Comparison of ENCODE assay signal across 16 cellular contexts in the genomic region with DNA sequence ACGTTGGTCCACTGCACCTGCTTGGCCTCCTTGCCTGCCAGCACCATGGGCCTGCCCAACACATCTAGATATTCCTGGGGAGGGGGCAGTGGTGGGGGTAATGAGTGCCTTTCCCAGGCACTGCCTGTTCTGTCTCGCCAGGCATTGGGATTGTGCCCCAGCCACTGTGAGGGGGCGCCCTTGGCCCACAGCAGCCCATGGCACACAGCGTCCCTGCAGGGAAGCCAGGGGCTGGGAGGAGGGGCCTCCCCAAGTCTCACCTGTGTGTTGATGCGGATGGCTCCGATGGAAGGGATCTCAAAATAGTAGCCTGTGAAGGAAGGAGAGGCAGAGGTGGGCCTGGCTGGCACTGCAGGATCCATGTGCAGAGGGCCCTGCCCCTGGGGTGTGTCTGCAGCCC. TPM values are rescaled to one million over a fixed set of nuclear protein-coding genes. Genes with fewer than 3 reads are reported as not detected.
DNase-seq lines count a peak whose midpoint lies in the region; ATAC-seq, FAIRE-seq and TF ChIP-seq lines count a peak whose summit lies in the region.
"Had no signal": no experiment of that assay in that cellular context is flagged by ENCODE, and none has a peak within 500 bp of the region (broad histone marks: within the 10 kb centered on the region; RNA-seq: fewer than 3 reads in every experiment).

No MANE protein-coding gene starts in this region.

- H3K4me2 ChIP-seq in GM23338: no peak overlapping the region
- no peak overlapping the region for H3K4me2 ChIP-seq in HCT116 (ENCODE audit: low read length)
- no peak overlapping the region for H3K4me2 ChIP-seq in H1 (ENCODE audit: insufficient read depth in 1 of 2, low read depth in 2 of 2, low read length in 2 of 2)
- no peak overlapping the region for H3K4me2 ChIP-seq in mesenchymal stem cell (ENCODE audit: low read length, poor library complexity, severe bottlenecking)

- no peaks in the 10 kb centered on the region for H3F3A ChIP-seq in GM23338 (replicated peaks; ENCODE audit: low read depth)

- RAD21 ChIA-PET in HCT116 (lab: Charles Lee; ENCODE audit: low non-redundant PET in 1 of 2, low total read pairs in 2 of 2, uncharacterized antibody in 2 of 2, unreplicated experiment in 2 of 2): no interaction called here

- no peak overlapping the region for H3K56ac ChIP-seq in H1 (replicated peaks; ENCODE audit: insufficient read length, low read depth, low read length)

- H2BK12ac ChIP-seq in H1 (ENCODE audit: low read depth, low read length): no peak overlapping the region
- H2BK12ac ChIP-seq in mesenchymal stem cell (ENCODE audit: low read length in 2 of 2): no peak overlapping the region

- no peak overlapping the region; the same call in 1 of the 2 replicates for H2BK5ac ChIP-seq in H1 (ENCODE audit: low read depth, low read length)
- H2BK5ac ChIP-seq in mesenchymal stem cell (ENCODE audit: low read depth, low read length, poor library complexity, severe bottlenecking): no peak overlapping the region

- no peak overlapping the region for H2AFZ ChIP-seq in GM23338
- H2AFZ ChIP-seq in HCT116 (ENCODE audit: low read depth, low read length, poor library complexity, severe bottlenecking): no peak overlapping the region
- H2AFZ ChIP-seq in H1 (ENCODE audit: low read length): no peak overlapping the region
- H2AFZ ChIP-seq in mesenchymal stem cell (ENCODE audit: low read depth, low read length): peak overlapping the region; percentile 7

- TF ChIP-seq CTCF in GM23338 (conservative IDR thresholded peaks at IDR 0.05; ENCODE audit: low read depth in 2 of 2) (peak; percentile 32 to 65; a peak in 3 of 4 replicates), HCT116 (IDR thresholded peaks at IDR 0.05 in 2 of 3, conservative IDR thresholded peaks at IDR 0.05 in 1 of 3; ENCODE audit: borderline replicate concordance in 1 of 3, insufficient read depth in 1 of 3, low read depth in 2 of 3, low read length in 2 of 3) (0 out of 6 replicates have a peak, but pooled peaks of 1 of the 3 experiments have one; percentile 9), H1 (IDR thresholded peaks at IDR 0.05; ENCODE audit: control extremely low read depth in 1 of 3, insufficient read depth in 1 of 3, low read depth in 1 of 3, low read length in 3 of 3) (peak in 2 of 3 experiments; percentile 30 to 45; a peak in 2 of 4 replicates), stomach (IDR thresholded peaks at IDR 0.05) (no peak)

- no peaks in the 10 kb centered on the region for H3K79me1 ChIP-seq in H1 (ENCODE audit: low read depth, low read length)
- no peaks in the 10 kb centered on the region for H3K79me1 ChIP-seq in mesenchymal stem cell (replicated peaks; ENCODE audit: low read length, poor library complexity, severe bottlenecking)

- H3K9me3 ChIP-seq in HCT116 (ENCODE audit: control insufficient read depth in 1 of 2, insufficient read depth in 1 of 2, low read depth in 1 of 2, low read length in 2 of 2): no peaks in the 10 kb centered on the region
- H3K9me3 ChIP-seq in H1 (ENCODE audit: insufficient read depth in 2 of 2, low read depth in 1 of 2, low read length in 1 of 2): no peaks in the 10 kb centered on the region
- H3K9me3 ChIP-seq in mesenchymal stem cell (ENCODE audit: control insufficient read depth, low read length): no peaks in the 10 kb centered on the region
- H3K9me3 ChIP-seq in stomach: no peaks in the 10 kb centered on the region

- H3K27me3 Mint-ChIP-seq in GM23338 (ENCODE audit: insufficient read depth, low read depth, poor library complexity): peaks cover 20% of the 10 kb centered on the region
- H3K27me3 Mint-ChIP-seq: CD4-positive, alpha-beta T cell had no signal

- peak; percentile 35 for ATAC-seq in GM23338
- ATAC-seq in HCT116: no peak
- ATAC-seq: HepG2 had no signal

- H3K4me3 Mint-ChIP-seq in GM23338: no peak overlapping the region; the same call in 2 of the 3 replicates
- H3K4me3 Mint-ChIP-seq: B cell; CD4-positive, alpha-beta T cell had no signal

- no peak overlapping the region for H4K91ac ChIP-seq in H1 (replicated peaks; ENCODE audit: insufficient read length, low read length)
- H4K91ac ChIP-seq in mesenchymal stem cell (ENCODE audit: low read length): peak overlapping the region; percentile 10

- H2BK120ac ChIP-seq in H1 (replicated peaks; ENCODE audit: low read depth, low read length): no peak overlapping the region
- no peak overlapping the region for H2BK120ac ChIP-seq in mesenchymal stem cell (ENCODE audit: low read depth, low read length)

- H3K4me1 Mint-ChIP-seq in GM23338: peaks cover 15% of the 10 kb centered on the region
- H3K4me1 Mint-ChIP-seq: B cell had no signal

- POLR2A ChIA-PET in HCT116 (lab: Charles Lee) (no interaction called here), H1 (lab: Charles Lee; ENCODE audit: partially characterized antibody) (no interaction called here)

- no peaks in the 10 kb centered on the region for H3K79me2 ChIP-seq in GM23338 (replicated peaks; ENCODE audit: insufficient read depth)
- H3K79me2 ChIP-seq in HCT116 (ENCODE audit: insufficient read depth, low read length): no peaks in the 10 kb centered on the region
- H3K79me2 ChIP-seq in H1 (ENCODE audit: control insufficient read depth in 1 of 2, insufficient read depth in 2 of 2, low read length in 2 of 2): no peaks in the 10 kb centered on the region

- H3K9me3 Mint-ChIP-seq in GM23338: no peaks in the 10 kb centered on the region; the same call in 1 of the 3 replicates
- H3K9me3 Mint-ChIP-seq: CD4-positive, alpha-beta T cell had no signal

- DNase-seq in GM23338 (ENCODE audit: low spot score): peak; percentile 42
- DNase-seq in HCT116 (ENCODE audit: low read depth, low spot score): no peak
- no peak for DNase-seq in H1 (ENCODE audit: low read depth in 1 of 2, low spot score in 2 of 2)
- DNase-seq in mesenchymal stem cell: no peak
- DNase-seq in SIG-M5 (lab: John Stamatoyannopoulos, UW): no peak
- no peak for DNase-seq in stomach
- DNase-seq in GF-D8 (lab: John Stamatoyannopoulos, UW): no peak
- DNase-seq: ACHN; C1 segment of cervical spinal cord; Calu3; CD4-positive, alpha-beta T cell; DMS 273 treated with DMSO at 0.1 percent for 48 hours had no signal

- H3K36me3 Mint-ChIP-seq in GM23338 (ENCODE audit: low read depth): no peaks in the 10 kb centered on the region; the same call in 2 of the 3 replicates

- no TSS peak for BruUV-seq in HCT116 (replicated peaks; lab: Mats Ljungman, UMichigan)

- H3K18ac ChIP-seq in H1 (ENCODE audit: extremely low read depth, low read length) (no peak overlapping the region), mesenchymal stem cell (ENCODE audit: low read depth in 1 of 2, low read length in 2 of 2) (no peak overlapping the region)

- no peaks in the 10 kb centered on the region for H3K36me3 ChIP-seq in GM23338 (ENCODE audit: insufficient read depth)
- no peaks in the 10 kb centered on the region for H3K36me3 ChIP-seq in HCT116 (ENCODE audit: control insufficient read depth in 1 of 2, insufficient read depth in 2 of 2, low read length in 2 of 2)
- no peaks in the 10 kb centered on the region for H3K36me3 ChIP-seq in H1 (ENCODE audit: control insufficient read depth in 2 of 4, insufficient read depth in 4 of 4, low read length in 3 of 4)
- no peaks in the 10 kb centered on the region for H3K36me3 ChIP-seq in mesenchymal stem cell (ENCODE audit: control insufficient read depth in 1 of 2, insufficient read depth in 2 of 2, low read depth in 1 of 2, low read length in 2 of 2)
- H3K36me3 ChIP-seq in stomach: peaks cover 0 to 6% (median 0%) of the 10 kb centered on the region in 4 donors

- H3K27ac ChIP-seq in GM23338 (ENCODE audit: low read depth): no peak overlapping the region
- no peak overlapping the region for H3K27ac ChIP-seq in HCT116 (ENCODE audit: low read depth, low read length)
- H3K27ac ChIP-seq in H1 (ENCODE audit: low read depth, low read length): no peak overlapping the region
- H3K27ac ChIP-seq in mesenchymal stem cell (ENCODE audit: low read length, poor library complexity, severe bottlenecking): no peak overlapping the region
- H3K27ac ChIP-seq in stomach: no peak overlapping the region

- no peak overlapping the region for H2BK20ac ChIP-seq in H1 (ENCODE audit: low read length)

- no peak for FAIRE-seq in H1 (lab: Jason Lieb, UNC)
- FAIRE-seq: GM12891, HepG2, HTR-8/SVneo had no signal

- H2AK5ac ChIP-seq in H1 (ENCODE audit: low read depth, low read length): no peak overlapping the region; the same call in 1 of the 2 replicates
- H2AK5ac ChIP-seq in mesenchymal stem cell (ENCODE audit: low read length, severe bottlenecking): no peak overlapping the region

- H3K4ac ChIP-seq in H1 (replicated peaks; ENCODE audit: insufficient read length, low read depth, low read length): no peak overlapping the region
- no peak overlapping the region for H3K4ac ChIP-seq in mesenchymal stem cell (ENCODE audit: low read depth in 1 of 2, low read length in 2 of 2)

- H3K27ac Mint-ChIP-seq in GM23338: no peak overlapping the region
- H3K27ac Mint-ChIP-seq: B cell; CD4-positive, alpha-beta T cell had no signal

- H2BK15ac ChIP-seq in H1 (ENCODE audit: low read length) (0 out of 2 replicates have a peak overlapping the region, but pooled peaks have one; percentile 72), mesenchymal stem cell (ENCODE audit: low read depth, poor library complexity, severe bottlenecking) (no peak overlapping the region)

- H3K4me3 ChIP-seq in GM23338 (no peak overlapping the region), HCT116 (replicated peaks in 1 of 2; ENCODE audit: low read depth in 1 of 2, low read length in 2 of 2) (no peak overlapping the region), H1 (ENCODE audit: extremely low read depth in 1 of 4, insufficient read depth in 2 of 4, low read depth in 3 of 4, low read length in 4 of 4) (no peak overlapping the region), mesenchymal stem cell (ENCODE audit: insufficient read depth in 1 of 2, low read depth in 1 of 2, low read length in 2 of 2) (no peak overlapping the region), stomach (no peak overlapping the region)

- H3K4me1 ChIP-seq in GM23338 (ENCODE audit: insufficient read depth): peaks cover 6% of the 10 kb centered on the region
- no peaks in the 10 kb centered on the region for H3K4me1 ChIP-seq in HCT116 (ENCODE audit: control insufficient read depth in 1 of 2, insufficient read depth in 2 of 2, low read length in 2 of 2)
- peaks cover 0 to 17% (median 12%) of the 10 kb centered on the region in 4 experiments; a peak in 6 of 7 replicates for H3K4me1 ChIP-seq in H1 (replicated peaks in 1 of 4; ENCODE audit: control insufficient read depth in 3 of 4, insufficient read depth in 4 of 4, low read length in 3 of 4)
- H3K4me1 ChIP-seq in mesenchymal stem cell (ENCODE audit: control insufficient read depth, insufficient read depth, low read depth, low read length): peaks cover 2% of the 10 kb centered on the region
- no peaks in the 10 kb centered on the region for H3K4me1 ChIP-seq in stomach

- H3K23ac ChIP-seq in H1 (ENCODE audit: insufficient read length): no peak overlapping the region
- no peak overlapping the region for H3K23ac ChIP-seq in mesenchymal stem cell (ENCODE audit: low read length in 2 of 2)

- intact Hi-C loops in HCT116 (cut with micrococcal nuclease) (no loop called here), stomach (cut with DNase I; ENCODE audit: low total_unique reads) (loop anchor here (10.0 kb wide), 1 partner anchor 157 kb away; no protein-coding TSS in a partner anchor)

- H3K23me2 ChIP-seq in H1 (ENCODE audit: low read depth, low read length): 0 out of 2 replicates have a peak, but pooled peaks cover 2% of the 10 kb centered on the region

- H4K20me1 ChIP-seq in GM23338 (replicated peaks; ENCODE audit: insufficient read depth): no peaks in the 10 kb centered on the region
- no peaks in the 10 kb centered on the region for H4K20me1 ChIP-seq in HCT116 (ENCODE audit: insufficient read depth)
- H4K20me1 ChIP-seq in H1 (replicated peaks in 1 of 2; ENCODE audit: control insufficient read depth in 1 of 2, insufficient read depth in 2 of 2, low read length in 2 of 2): peaks cover 4% of the 10 kb centered on the region in 2 experiments

- CTCF ChIA-PET in HCT116 (lab: Charles Lee): no interaction called here
- CTCF ChIA-PET in H1 (lab: Charles Lee; ENCODE audit: partially characterized antibody): interaction anchor here (1.0 to 3.0 kb wide), 6 partner anchors 8 to 38 kb away, joined by 3 to 9 read pairs (median 4); a partner anchor contains a TSS

- no peak for TF ChIP-seq EP300 in H1 (IDR thresholded peaks at IDR 0.05; ENCODE audit: borderline replicate concordance in 1 of 2, low read depth in 2 of 2, low read length in 2 of 2)
- no peak for TF ChIP-seq EP300 in stomach (IDR thresholded peaks at IDR 0.05)

- no peaks in the 10 kb centered on the region for H3K27me3 ChIP-seq in GM23338 (ENCODE audit: insufficient read depth)
- no peaks in the 10 kb centered on the region for H3K27me3 ChIP-seq in HCT116 (ENCODE audit: insufficient read depth, low read length)
- H3K27me3 ChIP-seq in H1 (replicated peaks in 1 of 4; ENCODE audit: control insufficient read depth in 3 of 4, extremely low read depth in 1 of 4, insufficient read depth in 3 of 4, low read length in 3 of 4): no peaks in the 10 kb centered on the region; a peak in 1 of 7 replicates
- peaks cover 13 to 45% of the 10 kb centered on the region in 2 experiments for H3K27me3 ChIP-seq in mesenchymal stem cell (ENCODE audit: control insufficient read depth in 1 of 2, insufficient read depth in 1 of 2, low read length in 2 of 2)
- H3K27me3 ChIP-seq in stomach: no peaks in the 10 kb centered on the region

- TF ChIP-seq RAD21 in HCT116 (IDR thresholded peaks at IDR 0.05; ENCODE audit: low read depth) (peak; percentile 34; the same call in 1 of the 2 replicates), H1 (IDR thresholded peaks at IDR 0.05 in 1 of 2, conservative IDR thresholded peaks at IDR 0.05 in 1 of 2; ENCODE audit: low read depth in 2 of 2, low read length in 2 of 2) (peak; percentile 45 to 63; a peak in 3 of 4 replicates)

- H3K14ac ChIP-seq in H1 (ENCODE audit: insufficient read length) (no peak overlapping the region), mesenchymal stem cell (ENCODE audit: low read length in 2 of 2) (no peak overlapping the region)

- H3K9ac ChIP-seq in HCT116 (ENCODE audit: low read length) (no peak overlapping the region), H1 (replicated peaks in 1 of 4; ENCODE audit: extremely low read depth in 1 of 4, low read depth in 3 of 4, low read length in 3 of 4) (no peak overlapping the region), mesenchymal stem cell (ENCODE audit: low read length) (no peak overlapping the region)

- WGBS in H1 (ENCODE audit: extremely low coverage in 1 of 2, insufficient coverage in 1 of 2, insufficient read length in 1 of 2, insufficient replicate concordance in 2 of 2, low coverage in 1 of 2, low lambda C conversion rate in 2 of 2, missing lambda C conversion rate in 1 of 2), 2 experiments: 70% methylated on average over 6 of the region's 6 CpGs; no CpG with 5 or more reads in 1 of the 2 experiments
- WGBS in mesenchymal stem cell: 69% methylated on average over 5 of the region's 6 CpGs
- 79 to 89% (median 85%) methylated on average over 2 to 6 of the region's 6 CpGs for WGBS in stomach, 5 donors

- no peak overlapping the region for H4K5ac ChIP-seq in H1 (ENCODE audit: insufficient read length, low read depth, low read length)

- H3K9me2 ChIP-seq in GM23338 (ENCODE audit: insufficient read depth) (no peaks in the 10 kb centered on the region), HCT116 (ENCODE audit: insufficient read depth) (no peaks in the 10 kb centered on the region)

- H4K8ac ChIP-seq in H1 (ENCODE audit: extremely low read depth, insufficient read depth, low read length): no peak overlapping the region
- no peak overlapping the region for H4K8ac ChIP-seq in mesenchymal stem cell (ENCODE audit: low read length)

- TF ChIP-seq POLR2A in HCT116 (IDR thresholded peaks at IDR 0.05; ENCODE audit: borderline replicate concordance, extremely low read depth, insufficient read depth, insufficient read length) (no peak), H1 (IDR thresholded peaks at IDR 0.05; ENCODE audit: control extremely low read depth in 1 of 2, low read depth in 2 of 2, low read length in 2 of 2) (no peak), stomach (IDR thresholded peaks at IDR 0.05) (no peak)

RNA-seq across cellular contexts. Expression of a gene that starts 18.7 kb away (rescaled TPM):
- total RNA-seq in GM23338 (2014; rRNA removed; shearing (Covaris generic)): 41.9 and 49.2 TPM in 2 replicates
- polyA plus RNA-seq in GM23338 (2016; fragmentation: Nextera tagmentation; extraction: Ambion mirVana) (17.8 and 19.3 TPM in 2 replicates), H1 (2011; rRNA removed) (32.4 and 41.9 TPM in 2 replicates), stomach (10 to 100 TPM; 14.6 to 27.7 (median 14.7) TPM)
- total RNA-seq in HCT116 (2021; ENCODE audit: unreplicated experiment) (24.6 TPM), stomach (100 to 1,000 TPM in 1 of 5 donors, 10 to 100 TPM in 4; 25.0 to 128 (median 27.4) TPM)
- polyA plus RNA-seq in HCT116 (2012): 22.4 and 22.5 TPM in 2 replicates
- total RNA-seq in H1 (2021; fragmentation: NEBNext Ultra II Directional; extraction: Animal tissue kit (Norgen Biotek cat#: 25700)): 25.3 and 25.4 TPM in 2 replicates
- polyA plus RNA-seq in H1 (2011; cell fraction: cytosol; rRNA removed): 28.3 TPM
- 26.5 TPM for polyA plus RNA-seq in H1 (2011; cell fraction: nucleus; rRNA removed)
- 14.1 to 22.1 TPM (median 19.9 TPM) in 4 replicates for polyA plus RNA-seq in H1 (2012, experiment 1 of 2)
- 26.6 TPM for polyA plus RNA-seq in H1 (2012, experiment 2 of 2)
- 38.1 TPM for polyA plus RNA-seq in H1 (2013, experiment 1 of 2)
- polyA plus RNA-seq in H1 (2013, experiment 2 of 2): 41.2 TPM
- 18.7 and 24.3 TPM in 2 replicates for polyA minus RNA-seq in H1 (2011; rRNA and poly(A)+ RNA removed)
- 20.0 TPM for polyA minus RNA-seq in H1 (2011; cell fraction: cytosol; rRNA and poly(A)+ RNA removed)
- polyA minus RNA-seq in H1 (2011; cell fraction: nucleus; rRNA and poly(A)+ RNA removed): 14.9 TPM
- polyA plus RNA-seq in mesenchymal stem cell (2013, experiment 1 of 2): 49.2 TPM
- polyA plus RNA-seq in mesenchymal stem cell (2013, experiment 2 of 2): 49.8 TPM

RNA-seq across cellular contexts. Expression of a gene that starts 27.4 kb away (rescaled TPM):
- 11.5 and 18.2 TPM in 2 replicates for total RNA-seq in GM23338 (2014; rRNA removed; shearing (Covaris generic))
- polyA plus RNA-seq in GM23338 (2016; fragmentation: Nextera tagmentation; extraction: Ambion mirVana) (10.0 and 10.1 TPM in 2 replicates), H1 (2011; rRNA removed) (34.0 and 34.5 TPM in 2 replicates), stomach (10 to 100 TPM; 10.4 to 26.1 (median 17.4) TPM)
- total RNA-seq in HCT116 (2021; ENCODE audit: unreplicated experiment) (9.5 TPM), stomach (10 to 100 TPM in 2 of 5 donors, 1 to 10 TPM in 2, not detected in 1; 6.1 to 16.3 (median 10.3) TPM)
- polyA plus RNA-seq in HCT116 (2012): 10.8 and 11.9 TPM in 2 replicates
- 9.8 and 9.9 TPM in 2 replicates for total RNA-seq in H1 (2021; fragmentation: NEBNext Ultra II Directional; extraction: Animal tissue kit (Norgen Biotek cat#: 25700))
- polyA plus RNA-seq in H1 (2011; cell fraction: cytosol; rRNA removed): 22.8 TPM
- polyA plus RNA-seq in H1 (2011; cell fraction: nucleus; rRNA removed): 24.8 TPM
- 10.0 to 19.4 TPM (median 15.1 TPM) in 4 replicates for polyA plus RNA-seq in H1 (2012, experiment 1 of 2)
- 22.1 TPM for polyA plus RNA-seq in H1 (2012, experiment 2 of 2)
- 11.8 TPM for polyA plus RNA-seq in H1 (2013, experiment 1 of 2)
- polyA plus RNA-seq in H1 (2013, experiment 2 of 2): 12.9 TPM
- 9.2 and 14.0 TPM in 2 replicates for polyA minus RNA-seq in H1 (2011; rRNA and poly(A)+ RNA removed)
- polyA minus RNA-seq in H1 (2011; cell fraction: cytosol; rRNA and poly(A)+ RNA removed): 6.3 TPM
- polyA minus RNA-seq in H1 (2011; cell fraction: nucleus; rRNA and poly(A)+ RNA removed): 7.3 TPM
- polyA plus RNA-seq in mesenchymal stem cell (2013, experiment 1 of 2): 13.5 TPM
- polyA plus RNA-seq in mesenchymal stem cell (2013, experiment 2 of 2): 13.5 TPM

RNA-seq across cellular contexts. Expression of a gene that starts 27.4 kb away (rescaled TPM):
- 22.3 and 35.6 TPM in 2 replicates for total RNA-seq in GM23338 (2014; rRNA removed; shearing (Covaris generic))
- polyA plus RNA-seq in GM23338 (2016; fragmentation: Nextera tagmentation; extraction: Ambion mirVana) (27.7 and 31.7 TPM in 2 replicates), H1 (2011; rRNA removed) (51.4 and 52.3 TPM in 2 replicates), stomach (10 to 100 TPM; 20.8 to 27.6 (median 27.0) TPM)
- total RNA-seq in HCT116 (2021; ENCODE audit: unreplicated experiment) (35.4 TPM), stomach (10 to 100 TPM in 3 of 5 donors, 1 to 10 TPM in 2; 4.5 to 75.0 (median 13.0) TPM)
- 52.6 and 52.8 TPM in 2 replicates for polyA plus RNA-seq in HCT116 (2012)
- 25.0 and 28.4 TPM in 2 replicates for total RNA-seq in H1 (2021; fragmentation: NEBNext Ultra II Directional; extraction: Animal tissue kit (Norgen Biotek cat#: 25700))
- polyA plus RNA-seq in H1 (2011; cell fraction: cytosol; rRNA removed): 53.3 TPM
- polyA plus RNA-seq in H1 (2011; cell fraction: nucleus; rRNA removed): 91.8 TPM
- polyA plus RNA-seq in H1 (2012, experiment 1 of 2): 18.1 to 35.5 TPM (median 31.5 TPM) in 4 replicates
- polyA plus RNA-seq in H1 (2012, experiment 2 of 2): 26.4 TPM
- polyA plus RNA-seq in H1 (2013, experiment 1 of 2): 14.6 TPM
- 13.2 TPM for polyA plus RNA-seq in H1 (2013, experiment 2 of 2)
- polyA minus RNA-seq in H1 (2011; rRNA and poly(A)+ RNA removed): 54.5 and 61.1 TPM in 2 replicates
- 13.8 TPM for polyA minus RNA-seq in H1 (2011; cell fraction: cytosol; rRNA and poly(A)+ RNA removed)
- 20.9 TPM for polyA minus RNA-seq in H1 (2011; cell fraction: nucleus; rRNA and poly(A)+ RNA removed)
- polyA plus RNA-seq in mesenchymal stem cell (2013, experiment 1 of 2): 10.6 TPM
- polyA plus RNA-seq in mesenchymal stem cell (2013, experiment 2 of 2): 9.1 TPM

RNA-seq across cellular contexts. Expression of a gene that starts 32.5 kb away (rescaled TPM):
- total RNA-seq in GM23338 (2014; rRNA removed; shearing (Covaris generic)): 0.31 TPM in 2 replicates
- polyA plus RNA-seq in GM23338 (2016; fragmentation: Nextera tagmentation; extraction: Ambion mirVana) (0.24 and 0.29 TPM in 2 replicates), H1 (2011; rRNA removed) (0.79 and 0.93 TPM in 2 replicates), stomach (1 to 10 TPM in 2 of 3 donors, under 1 TPM in 1; 0.87 to 3.7 (median 1.2) TPM)
- total RNA-seq in HCT116 (2021; ENCODE audit: unreplicated experiment) (3.3 TPM), stomach (10 to 100 TPM in 1 of 5 donors, under 1 TPM in 3, not detected in 1; 0.87 to 61.4 (median 0.91) TPM)
- polyA plus RNA-seq in HCT116 (2012): 1.2 and 1.5 TPM in 2 replicates
- 0.54 and 0.56 TPM in 2 replicates for total RNA-seq in H1 (2021; fragmentation: NEBNext Ultra II Directional; extraction: Animal tissue kit (Norgen Biotek cat#: 25700))
- polyA plus RNA-seq in H1 (2011; cell fraction: cytosol; rRNA removed): 0.96 TPM
- 2.1 TPM for polyA plus RNA-seq in H1 (2011; cell fraction: nucleus; rRNA removed)
- 0.18 to 0.96 TPM (median 0.41 TPM) in 4 replicates for polyA plus RNA-seq in H1 (2012, experiment 1 of 2)
- polyA plus RNA-seq in H1 (2012, experiment 2 of 2): 0.20 TPM
- polyA plus RNA-seq in H1 (2013, experiment 1 of 2): 0.67 TPM
- 0.40 TPM for polyA plus RNA-seq in H1 (2013, experiment 2 of 2)
- polyA minus RNA-seq in H1 (2011; rRNA and poly(A)+ RNA removed): 0.32 TPM in 2 replicates
- polyA minus RNA-seq in H1 (2011; cell fraction: cytosol; rRNA and poly(A)+ RNA removed): not detected
- polyA minus RNA-seq in H1 (2011; cell fraction: nucleus; rRNA and poly(A)+ RNA removed): 0.50 TPM
- 0.48 TPM for polyA plus RNA-seq in mesenchymal stem cell (2013, experiment 1 of 2)
- 0.79 TPM for polyA plus RNA-seq in mesenchymal stem cell (2013, experiment 2 of 2)

RNA-seq across cellular contexts. Expression of a gene that starts 37.4 kb away (rescaled TPM):
- 12.8 and 15.7 TPM in 2 replicates for total RNA-seq in GM23338 (2014; rRNA removed; shearing (Covaris generic))
- polyA plus RNA-seq in GM23338 (2016; fragmentation: Nextera tagmentation; extraction: Ambion mirVana) (9.6 TPM in 2 replicates), H1 (2011; rRNA removed) (15.7 and 15.9 TPM in 2 replicates), stomach (10 to 100 TPM; 27.8 to 37.3 (median 29.6) TPM)
- total RNA-seq in HCT116 (2021; ENCODE audit: unreplicated experiment) (29.6 TPM), stomach (10 to 100 TPM; 16.5 to 33.2 (median 22.6) TPM)
- polyA plus RNA-seq in HCT116 (2012): 32.1 and 38.6 TPM in 2 replicates
- total RNA-seq in H1 (2021; fragmentation: NEBNext Ultra II Directional; extraction: Animal tissue kit (Norgen Biotek cat#: 25700)): 10.3 and 11.2 TPM in 2 replicates
- polyA plus RNA-seq in H1 (2011; cell fraction: cytosol; rRNA removed): 20.5 TPM
- polyA plus RNA-seq in H1 (2011; cell fraction: nucleus; rRNA removed): 22.6 TPM
- 12.1 to 16.1 TPM (median 13.6 TPM) in 4 replicates for polyA plus RNA-seq in H1 (2012, experiment 1 of 2)
- 7.0 TPM for polyA plus RNA-seq in H1 (2012, experiment 2 of 2)
- 7.7 TPM for polyA plus RNA-seq in H1 (2013, experiment 1 of 2)
- polyA plus RNA-seq in H1 (2013, experiment 2 of 2): 7.1 TPM
- 4.5 and 5.8 TPM in 2 replicates for polyA minus RNA-seq in H1 (2011; rRNA and poly(A)+ RNA removed)
- polyA minus RNA-seq in H1 (2011; cell fraction: cytosol; rRNA and poly(A)+ RNA removed): 2.0 TPM
- polyA minus RNA-seq in H1 (2011; cell fraction: nucleus; rRNA and poly(A)+ RNA removed): 10.0 TPM
- 12.3 TPM for polyA plus RNA-seq in mesenchymal stem cell (2013, experiment 1 of 2)
- polyA plus RNA-seq in mesenchymal stem cell (2013, experiment 2 of 2): 12.4 TPM

Comparison
In these comparisons a context has a peak if more than half of its experiments do, and no peak if none do; other contexts are left out.
1. CTCF ChIP-seq: peak in GM23338 (2 of 2) and H1 (2 of 3); none in stomach (0 of 7).